ENCODE assay signal across 8 cellular contexts in genomic region chr22:39172265-39173049, GRCh38. TPM values are rescaled to one million over a fixed set of nuclear protein-coding genes. Genes with fewer than 3 reads are reported as not detected.
DNase-seq lines count a peak whose midpoint lies in the region; ATAC-seq, FAIRE-seq and TF ChIP-seq lines count a peak whose summit lies in the region.
"Not testable (repeated sequence)": the region's sequence is repeated elsewhere in the genome, so short reads cannot be mapped to it uniquely, and the experiment has no call there.

No MANE protein-coding gene starts in this region.

- not testable (repeated sequence) for TF ChIP-seq EP300 in H1 (IDR thresholded peaks at IDR 0.05; ENCODE audit: borderline replicate concordance in 1 of 2, low read depth in 2 of 2, low read length in 2 of 2)

- peak overlapping the region; percentile 97 for H3K27ac ChIP-seq in Panc1 (ENCODE audit: low read length)
- H3K27ac ChIP-seq in H1 (ENCODE audit: low read depth, low read length) = not testable (repeated sequence)
- peak overlapping the region; percentile 72 for H3K27ac ChIP-seq in naive thymus-derived CD4-positive, alpha-beta T cell (ENCODE audit: low read depth, low read length)

- BruUV-seq in Panc1 (replicated peaks; lab: Mats Ljungman, UMichigan) = not testable (repeated sequence)

- H3K9ac ChIP-seq in H1 (replicated peaks in 1 of 4; ENCODE audit: extremely low read depth in 1 of 4, low read depth in 3 of 4, low read length in 3 of 4) = not testable (repeated sequence)

- WGBS in H1 (ENCODE audit: extremely low coverage in 1 of 2, insufficient coverage in 1 of 2, insufficient read length in 1 of 2, insufficient replicate concordance in 2 of 2, low coverage in 1 of 2, low lambda C conversion rate in 2 of 2, missing lambda C conversion rate in 1 of 2), 2 experiments = 85% methylated on average over 10 of the region's 11 CpGs; no CpG with 5 or more reads in 1 of the 2 experiments

- in situ Hi-C loops in Panc1 (cut with HindIII; ENCODE audit: low pct_unique_long_range_greater_than_20kb, low sequenced_read_pairs) = not testable (repeated sequence)

- H2BK5ac ChIP-seq in H1 (ENCODE audit: low read depth, low read length) = peak overlapping the region; percentile 98; the same call in 1 of the 2 replicates

- not testable (repeated sequence) for H3K36me3 ChIP-seq in Panc1 (ENCODE audit: control insufficient read depth, insufficient read depth, low read length); H1 (ENCODE audit: control insufficient read depth in 2 of 4, insufficient read depth in 4 of 4, low read length in 3 of 4); naive thymus-derived CD4-positive, alpha-beta T cell (ENCODE audit: control insufficient read depth in 2 of 3, insufficient read depth in 3 of 3, low read length in 3 of 3)

- CTCF ChIA-PET in Panc1 (lab: Charles Lee) = interaction anchor here (0.6 to 1.1 kb wide), 2 partner anchors 57 to 144 kb away, joined by 3 read pairs; no protein-coding TSS in a partner anchor
- CTCF ChIA-PET in activated CD8-positive, alpha-beta T cell treated with anti-CD3 and anti-CD28 coated beads, Interleukin-2, amount 10 ng/mL, durations not matched to agents 7 days and 5 days (lab: Charles Lee) = interaction anchor here (1.3 to 5.9 kb wide), 7 partner anchors 134 to 302 kb away, joined by 4 to 142 read pairs (median 10); partner anchors contain the start of genes CBX6 and RPL3
- CTCF ChIA-PET in H1 (lab: Charles Lee; ENCODE audit: partially characterized antibody) = interaction anchor here (0.6 to 6.1 kb wide), 18 partner anchors 10 to 553 kb away, joined by 3 to 80 read pairs (median 10); no protein-coding TSS in a partner anchor
- CTCF ChIA-PET in naive thymus-derived CD4-positive, alpha-beta T cell (lab: Charles Lee) = interaction anchor here (0.6 to 12.0 kb wide), 7 partner anchors 18 to 142 kb away, joined by 3 to 262 read pairs (median 9); partner anchors contain the start of gene RPL3

- H3K79me1 ChIP-seq in H1 (ENCODE audit: low read depth, low read length) = not testable (repeated sequence)

- not testable (repeated sequence) for H4K20me1 ChIP-seq in H1 (replicated peaks in 1 of 2; ENCODE audit: control insufficient read depth in 1 of 2, insufficient read depth in 2 of 2, low read length in 2 of 2)

- not testable (repeated sequence) for H2AFZ ChIP-seq in H1 (ENCODE audit: low read length)

- peak; percentile 16 for FAIRE-seq in GM12891 (lab: Jason Lieb, UNC)
- FAIRE-seq in H1 (lab: Jason Lieb, UNC) = not testable (repeated sequence)
- peak; percentile 58 for FAIRE-seq in urothelium cell line (lab: Jason Lieb, UNC)

- not testable (repeated sequence) for H3K27me3 Mint-ChIP-seq in activated CD8-positive, alpha-beta T cell treated with anti-CD3 and anti-CD28 coated beads, Interleukin-2, amount 10 ng/mL, durations not matched to agents 7 days and 5 days (ENCODE audit: low read depth); naive thymus-derived CD4-positive, alpha-beta T cell
- peaks cover 12 to 20% (median 19%) of the 10 kb centered on the region in 3 donors for H3K27me3 Mint-ChIP-seq in immature natural killer cell (ENCODE audit: low read depth in 3 of 3)

- not testable (repeated sequence) for H3K23ac ChIP-seq in H1 (ENCODE audit: insufficient read length)

- peak overlapping the region; percentile 95 for H3K18ac ChIP-seq in H1 (ENCODE audit: extremely low read depth, low read length)

- not testable (repeated sequence) for H3K79me2 ChIP-seq in H1 (ENCODE audit: control insufficient read depth in 1 of 2, insufficient read depth in 2 of 2, low read length in 2 of 2)

- not testable (repeated sequence) for DNase-seq in GM12891 (ENCODE audit: insufficient read length, low spot score); Panc1 (ENCODE audit: low read depth, low spot score); activated CD8-positive, alpha-beta T cell treated with anti-CD3 and anti-CD28 coated beads, Interleukin-2, amount 10 ng/mL, durations not matched to agents 7 days and 5 days; H1 (ENCODE audit: low read depth in 1 of 2, low spot score in 2 of 2); naive thymus-derived CD4-positive, alpha-beta T cell; urothelium cell line (ENCODE audit: low spot score)
- DNase-seq in immature natural killer cell = peak in 2 of 3 donors; percentile 22 to 36
- DNase-seq in sciatic nerve (ENCODE audit: low spot score) = peak; percentile 27

- H3K4me3 ChIP-seq in Panc1 (ENCODE audit: low read depth in 2 of 2, low read length in 2 of 2); H1 (ENCODE audit: extremely low read depth in 1 of 4, insufficient read depth in 2 of 4, low read depth in 3 of 4, low read length in 4 of 4); naive thymus-derived CD4-positive, alpha-beta T cell (ENCODE audit: low read length): not testable (repeated sequence)

- H3K4me2 ChIP-seq in H1 (ENCODE audit: insufficient read depth in 1 of 2, low read depth in 2 of 2, low read length in 2 of 2) = not testable (repeated sequence)

- H3K4me3 Mint-ChIP-seq in activated CD8-positive, alpha-beta T cell treated with anti-CD3 and anti-CD28 coated beads, Interleukin-2, amount 10 ng/mL, durations not matched to agents 7 days and 5 days = not testable (repeated sequence)
- H3K4me3 Mint-ChIP-seq in immature natural killer cell = peak overlapping the region; percentile 75 to 87 (median 81)
- H3K4me3 Mint-ChIP-seq in naive thymus-derived CD4-positive, alpha-beta T cell = peak overlapping the region in 3 of 10 donors; percentile 16 to 80 (median 21)

- H2BK15ac ChIP-seq in H1 (ENCODE audit: low read length) = not testable (repeated sequence)

- not testable (repeated sequence) for ATAC-seq in Panc1; activated CD8-positive, alpha-beta T cell treated with anti-CD3 and anti-CD28 coated beads, Interleukin-2, amount 10 ng/mL, durations not matched to agents 7 days and 5 days; naive thymus-derived CD4-positive, alpha-beta T cell; sciatic nerve

- H3K9me3 ChIP-seq in Panc1 (ENCODE audit: control insufficient read depth, insufficient read depth, low read depth, low read length); H1 (ENCODE audit: insufficient read depth in 2 of 2, low read depth in 1 of 2, low read length in 1 of 2); naive thymus-derived CD4-positive, alpha-beta T cell (ENCODE audit: control insufficient read depth in 2 of 3, low read length in 3 of 3): not testable (repeated sequence)

- not testable (repeated sequence) for H3K23me2 ChIP-seq in H1 (ENCODE audit: low read depth, low read length)

- peak overlapping the region; percentile 100 for H2BK12ac ChIP-seq in H1 (ENCODE audit: low read depth, low read length)

- peak overlapping the region; percentile 16 for H3K4ac ChIP-seq in H1 (replicated peaks; ENCODE audit: insufficient read length, low read depth, low read length)

- H2BK20ac ChIP-seq in H1 (ENCODE audit: low read length) = peak overlapping the region; percentile 100; the same call in 1 of the 2 replicates

- TF ChIP-seq POLR2A in GM12891 (IDR thresholded peaks at IDR 0.05; ENCODE audit: low read depth, low read length); H1 (IDR thresholded peaks at IDR 0.05; ENCODE audit: control extremely low read depth in 1 of 2, low read depth in 2 of 2, low read length in 2 of 2): not testable (repeated sequence)

- H3K27me3 ChIP-seq in Panc1 (ENCODE audit: control insufficient read depth, insufficient read depth, low read length); H1 (replicated peaks in 1 of 4; ENCODE audit: control insufficient read depth in 3 of 4, extremely low read depth in 1 of 4, insufficient read depth in 3 of 4, low read length in 3 of 4); naive thymus-derived CD4-positive, alpha-beta T cell (ENCODE audit: control insufficient read depth in 2 of 2, insufficient read depth in 2 of 2, low read length in 2 of 2): not testable (repeated sequence)

- H3K4me1 Mint-ChIP-seq in activated CD8-positive, alpha-beta T cell treated with anti-CD3 and anti-CD28 coated beads, Interleukin-2, amount 10 ng/mL, durations not matched to agents 7 days and 5 days (ENCODE audit: low read depth) = peaks cover 53% of the 10 kb centered on the region
- peaks cover 55 to 60% of the 10 kb centered on the region in 2 donors for H3K4me1 Mint-ChIP-seq in immature natural killer cell
- H3K4me1 Mint-ChIP-seq in naive thymus-derived CD4-positive, alpha-beta T cell = peaks cover 21 to 51% (median 49%) of the 10 kb centered on the region in 7 donors

- intact Hi-C loops in Panc1 (cut with micrococcal nuclease; ENCODE audit: unreplicated experiment) (loop anchor here (5.0 kb wide), 2 partner anchors 60 to 140 kb away; no protein-coding TSS in a partner anchor), sciatic nerve (cut with DNase I) (loop anchor here (2.0 to 10.0 kb wide), 3 partner anchors 70 to 352 kb away; partner anchors contain the start of genes ATF4 and PDGFB)
- intact Hi-C loops in naive thymus-derived CD4-positive, alpha-beta T cell (cut with micrococcal nuclease) = loop anchor here in 1 of 2 donors (5.0 kb wide), 2 partner anchors 85 to 350 kb away; partner anchors contain the start of gene ATF4

- peak overlapping the region; percentile 86; the same call in 1 of the 2 replicates for H4K8ac ChIP-seq in H1 (ENCODE audit: extremely low read depth, insufficient read depth, low read length)

- peak overlapping the region; percentile 95 for H4K91ac ChIP-seq in H1 (replicated peaks; ENCODE audit: insufficient read length, low read length)

- H3K56ac ChIP-seq in H1 (replicated peaks; ENCODE audit: insufficient read length, low read depth, low read length) = not testable (repeated sequence)

- H3K4me1 ChIP-seq in Panc1 (ENCODE audit: control insufficient read depth, insufficient read depth, low read length) = peaks cover 70% of the 10 kb centered on the region
- peaks cover 19 to 55% (median 47%) of the 10 kb centered on the region in 4 experiments for H3K4me1 ChIP-seq in H1 (replicated peaks in 1 of 4; ENCODE audit: control insufficient read depth in 3 of 4, insufficient read depth in 4 of 4, low read length in 3 of 4)
- peaks cover 39 to 53% of the 10 kb centered on the region in 2 donors for H3K4me1 ChIP-seq in naive thymus-derived CD4-positive, alpha-beta T cell (ENCODE audit: control insufficient read depth in 2 of 2, insufficient read depth in 2 of 2, low read length in 2 of 2)

- not testable (repeated sequence) for H3K36me3 Mint-ChIP-seq in activated CD8-positive, alpha-beta T cell treated with anti-CD3 and anti-CD28 coated beads, Interleukin-2, amount 10 ng/mL, durations not matched to agents 7 days and 5 days (ENCODE audit: low read depth); immature natural killer cell; naive thymus-derived CD4-positive, alpha-beta T cell

- not testable (repeated sequence) for H3K14ac ChIP-seq in H1 (ENCODE audit: insufficient read length)

- H3K9me3 Mint-ChIP-seq in activated CD8-positive, alpha-beta T cell treated with anti-CD3 and anti-CD28 coated beads, Interleukin-2, amount 10 ng/mL, durations not matched to agents 7 days and 5 days (ENCODE audit: insufficient read depth); immature natural killer cell; naive thymus-derived CD4-positive, alpha-beta T cell: not testable (repeated sequence)

- H4K5ac ChIP-seq in H1 (ENCODE audit: insufficient read length, low read depth, low read length) = not testable (repeated sequence)

- not testable (repeated sequence) for H2BK120ac ChIP-seq in H1 (replicated peaks; ENCODE audit: low read depth, low read length)

- H2AK5ac ChIP-seq in H1 (ENCODE audit: low read depth, low read length) = peak overlapping the region; percentile 99

- TF ChIP-seq RAD21 in H1 (IDR thresholded peaks at IDR 0.05 in 1 of 2, conservative IDR thresholded peaks at IDR 0.05 in 1 of 2; ENCODE audit: low read depth in 2 of 2, low read length in 2 of 2) = not testable (repeated sequence)

- H3K27ac Mint-ChIP-seq in activated CD8-positive, alpha-beta T cell treated with anti-CD3 and anti-CD28 coated beads, Interleukin-2, amount 10 ng/mL, durations not matched to agents 7 days and 5 days = peak overlapping the region; percentile 52
- H3K27ac Mint-ChIP-seq in immature natural killer cell = peak overlapping the region; percentile 97 to 99 (median 98)
- H3K27ac Mint-ChIP-seq in naive thymus-derived CD4-positive, alpha-beta T cell = peak overlapping the region; percentile 85 to 100 (median 94)

- not testable (repeated sequence) for TF ChIP-seq CTCF in Panc1 (IDR thresholded peaks at IDR 0.05); H1 (IDR thresholded peaks at IDR 0.05; ENCODE audit: control extremely low read depth in 1 of 3, insufficient read depth in 1 of 3, low read depth in 1 of 3, low read length in 3 of 3)

- POLR2A ChIA-PET in Panc1 (lab: Charles Lee) = not testable (repeated sequence)
- POLR2A ChIA-PET in activated CD8-positive, alpha-beta T cell treated with anti-CD3 and anti-CD28 coated beads, Interleukin-2, amount 10 ng/mL, durations not matched to agents 7 days and 5 days (lab: Charles Lee) = interaction anchor here (0.9 to 3.8 kb wide), 3 partner anchors 134 to 146 kb away, joined by 3 to 43 read pairs (median 36); partner anchors contain the start of gene RPL3
- POLR2A ChIA-PET in H1 (lab: Charles Lee; ENCODE audit: partially characterized antibody) = interaction anchor here (0.6 to 11.8 kb wide), 9 partner anchors 31 to 143 kb away, joined by 3 to 313 read pairs (median 4); partner anchors contain the start of gene RPL3
- POLR2A ChIA-PET in naive thymus-derived CD4-positive, alpha-beta T cell (lab: Charles Lee) = interaction anchor here (0.6 to 11.2 kb wide), 5 partner anchors 70 to 347 kb away, joined by 3 to 240 read pairs (median 5); partner anchors contain the start of genes ATF4, PDGFB and RPL3

RNA-seq across cellular contexts. Expression of gene CBX7, which starts 20.0 kb away (rescaled TPM):
- polyA plus RNA-seq in GM12891 (2012; ENCODE audit: low read depth, missing spikeins) = 10.8 TPM
- total RNA-seq in Panc1 (2021; ENCODE audit: unreplicated experiment) = 14.5 TPM
- polyA plus RNA-seq in Panc1 (2012; ENCODE audit: insufficient read length) = 11.6 TPM
- 1 to 10 TPM; 8.6 to 8.7 TPM for total RNA-seq in activated CD8-positive, alpha-beta T cell treated with anti-CD3 and anti-CD28 coated beads, Interleukin-2, amount 10 ng/mL, durations not matched to agents 7 days and 5 days
- 8.7 TPM in 2 replicates for total RNA-seq in H1 (2021; fragmentation: NEBNext Ultra II Directional; extraction: Animal tissue kit (Norgen Biotek cat#: 25700))
- polyA plus RNA-seq in H1 (2011; rRNA removed) = 6.9 and 12.3 TPM in 2 replicates
- 9.2 TPM for polyA plus RNA-seq in H1 (2011; cell fraction: cytosol; rRNA removed)
- polyA plus RNA-seq in H1 (2011; cell fraction: nucleus; rRNA removed) = 15.9 TPM
- 5.4 to 9.5 TPM (median 8.5 TPM) in 4 replicates for polyA plus RNA-seq in H1 (2012, experiment 1 of 2)
- polyA plus RNA-seq in H1 (2012, experiment 2 of 2) = 7.8 TPM
- 5.7 TPM for polyA plus RNA-seq in H1 (2013, experiment 1 of 2)
- 5.9 TPM for polyA plus RNA-seq in H1 (2013, experiment 2 of 2)
- polyA minus RNA-seq in H1 (2011; rRNA and poly(A)+ RNA removed) = 5.8 and 8.3 TPM in 2 replicates
- 5.1 TPM for polyA minus RNA-seq in H1 (2011; cell fraction: cytosol; rRNA and poly(A)+ RNA removed)
- polyA minus RNA-seq in H1 (2011; cell fraction: nucleus; rRNA and poly(A)+ RNA removed) = 7.3 TPM
- polyA plus RNA-seq in immature natural killer cell = 1 to 10 TPM; 4.5 to 9.6 (median 9.1) TPM
- total RNA-seq in naive thymus-derived CD4-positive, alpha-beta T cell = 100 to 1,000 TPM in 2 of 5 experiments, 10 to 100 TPM in 3; 14.2 to 164 (median 76.9) TPM
- 10 to 100 TPM; 24.1 to 32.7 TPM for polyA plus RNA-seq in naive thymus-derived CD4-positive, alpha-beta T cell
- 115 TPM for total RNA-seq in sciatic nerve
